9 cellular contexts compared by ENCODE assay signal in the genomic region with DNA sequence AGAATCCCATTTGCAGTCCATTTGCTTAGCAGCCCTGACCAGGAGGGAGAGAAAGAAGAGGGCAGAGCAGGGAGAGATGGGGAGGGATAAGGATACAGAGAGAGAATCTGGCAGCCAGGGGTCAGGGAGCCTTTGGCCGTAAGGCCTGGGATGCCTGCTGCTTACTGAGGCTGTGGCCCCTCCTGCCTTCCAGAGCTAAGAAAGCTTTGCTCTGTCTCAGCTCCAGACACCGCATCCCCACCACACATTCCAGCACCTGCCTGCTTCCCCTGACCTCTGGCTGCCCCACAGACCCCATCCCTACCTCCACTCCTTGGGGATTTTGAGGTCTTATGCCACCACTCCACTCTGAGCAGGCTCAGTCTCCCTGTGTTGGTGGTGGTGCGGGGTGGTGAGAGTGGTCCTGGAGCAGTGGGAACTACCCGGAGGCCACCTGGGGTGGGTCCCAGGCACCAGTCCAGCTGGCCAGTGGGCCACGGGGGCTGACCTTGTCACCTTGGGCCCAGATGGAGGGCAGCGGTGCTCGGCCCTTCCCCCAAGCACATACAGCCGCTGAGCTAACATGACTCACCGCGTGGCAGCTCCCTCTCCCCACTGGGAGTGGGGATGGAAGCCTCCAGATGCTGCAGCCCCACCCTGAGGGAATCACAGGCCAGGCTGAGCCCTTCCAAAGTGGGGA. TPM values are rescaled to one million over a fixed set of nuclear protein-coding genes. Genes with fewer than 3 reads are reported as not detected.
DNase-seq lines count a peak whose midpoint lies in the region; ATAC-seq and TF ChIP-seq lines count a peak whose summit lies in the region.
"Had no signal": no experiment of that assay in that cellular context is flagged by ENCODE, and none has a peak within 500 bp of the region (broad histone marks: within the 10 kb centered on the region; RNA-seq: fewer than 3 reads in every experiment).

No MANE protein-coding gene starts in this region.

- peak overlapping the region in 2 of 10 experiments; percentile 4 to 24; a peak in 1 of 20 replicates for H3K4me3 ChIP-seq in BLaER1 treated with 17β-estradiol and CSF1 and Interleukin-3, amounts not matched to agents 10 nM and 100 nM
- H3K4me3 ChIP-seq in HAP-1, result no peak overlapping the region

- DNase-seq in RPMI7951 (ENCODE audit: low read depth) (peak; percentile 78), foreskin keratinocyte (no peak), osteocyte (ENCODE audit: extremely low spot score, unreplicated experiment) (no peak), NCI-H187 treated with DMSO at 0.1 percent for 48 hours (lab: John Stamatoyannopoulos, UW) (no peak), HAP-1 (ENCODE audit: low spot score in 2 of 2) (no peak)
- DNase-seq: NCI-H146 had no signal

- no peaks in the 10 kb centered on the region for H3K9me3 Mint-ChIP-seq in osteocyte (ENCODE audit: unreplicated experiment)

- peaks cover 43 to 100% (median 95%) of the 10 kb centered on the region in 10 experiments for H3K4me1 ChIP-seq in BLaER1 treated with 17β-estradiol and CSF1 and Interleukin-3, amounts not matched to agents 10 nM and 100 nM
- H3K4me1 ChIP-seq in foreskin keratinocyte (peaks cover 36% of the 10 kb centered on the region), HAP-1 (no peaks in the 10 kb centered on the region)

- H4K20me1 ChIP-seq in BLaER1 treated with 17β-estradiol and CSF1 and Interleukin-3, amounts not matched to agents 10 nM and 100 nM, result peaks cover 64 to 99% (median 89%) of the 10 kb centered on the region in 11 experiments; a peak in 20 of 22 replicates

- H3K4me1 Mint-ChIP-seq in osteocyte (ENCODE audit: unreplicated experiment), result peaks cover 63% of the 10 kb centered on the region

- H3K9ac ChIP-seq in BLaER1 treated with 17β-estradiol and CSF1 and Interleukin-3, amounts not matched to agents 10 nM and 100 nM, result peak overlapping the region; percentile 14 to 64 (median 50); a peak in 18 of 22 replicates

- no peaks in the 10 kb centered on the region for H3K27me3 Mint-ChIP-seq in osteocyte (ENCODE audit: unreplicated experiment)

- no peaks in the 10 kb centered on the region for H3K27me3 ChIP-seq in BLaER1 treated with 17β-estradiol and CSF1 and Interleukin-3, amounts not matched to agents 10 nM and 100 nM
- H3K27me3 ChIP-seq in foreskin keratinocyte, result no peaks in the 10 kb centered on the region
- H3K27me3 ChIP-seq in HAP-1 (ENCODE audit: low read depth), result no peaks in the 10 kb centered on the region

- 0 out of 22 replicates have a peak, but pooled peaks cover 0 to 7% (median 0%) of the 10 kb centered on the region in 11 experiments for H3K36me3 ChIP-seq in BLaER1 treated with 17β-estradiol and CSF1 and Interleukin-3, amounts not matched to agents 10 nM and 100 nM
- H3K36me3 ChIP-seq in HAP-1 (replicated peaks), result no peaks in the 10 kb centered on the region

- peak overlapping the region; percentile 81 to 98 (median 88) for H3K4me2 ChIP-seq in BLaER1 treated with 17β-estradiol and CSF1 and Interleukin-3, amounts not matched to agents 10 nM and 100 nM

- TF ChIP-seq CTCF in foreskin keratinocyte (conservative IDR thresholded peaks at IDR 0.05), result peak; percentile 13
- no peak for TF ChIP-seq CTCF in osteocyte (IDR thresholded peaks at IDR 0.05)

- peak; percentile 50 for ATAC-seq in foreskin keratinocyte
- ATAC-seq in HG03095 (IDR thresholded peaks at IDR 0.05; ENCODE audit: unreplicated experiment), result no peak
- ATAC-seq in HG02642 (IDR thresholded peaks at IDR 0.05; ENCODE audit: poor library complexity, unreplicated experiment), result no peak

- H3K4me3 Mint-ChIP-seq in osteocyte (ENCODE audit: unreplicated experiment), result no peak overlapping the region

- H3K27ac Mint-ChIP-seq in osteocyte (ENCODE audit: unreplicated experiment), result peak overlapping the region; percentile 75

- no peaks in the 10 kb centered on the region for H3K36me3 Mint-ChIP-seq in osteocyte (ENCODE audit: unreplicated experiment)

- H3K27ac ChIP-seq in BLaER1 treated with 17β-estradiol and CSF1 and Interleukin-3, amounts not matched to agents 10 nM and 100 nM, result peak overlapping the region in 9 of 11 experiments; percentile 29 to 74 (median 66); a peak in 18 of 22 replicates
- no peak overlapping the region for H3K27ac ChIP-seq in foreskin keratinocyte

- in situ Hi-C loops in HAP-1 (cut with MboI; ENCODE audit: low sequenced_read_pairs), result no loop called here

- no peaks in the 10 kb centered on the region for H3K9me3 ChIP-seq in BLaER1 treated with 17β-estradiol and CSF1 and Interleukin-3, amounts not matched to agents 10 nM and 100 nM (replicated peaks in 1 of 11)
- no peaks in the 10 kb centered on the region for H3K9me3 ChIP-seq in HAP-1

RNA-seq across cellular contexts. Expression of gene RAI1, which starts 58.3 kb away (rescaled TPM):
- total RNA-seq in RPMI7951 (2014; rRNA removed; shearing (Covaris generic)), result 2.8 and 3.2 TPM in 2 replicates
- total RNA-seq in foreskin keratinocyte (15.0 and 16.3 TPM in 2 replicates), osteocyte (40.0 and 40.1 TPM in 2 replicates)
- 11.1 and 12.0 TPM in 2 replicates for polyA plus RNA-seq in foreskin keratinocyte
